ENCODE assay signal across 9 cellular contexts in genomic region chr1:38207906-38208305, GRCh38.
"Had no signal": no experiment of that assay in that cellular context is flagged by ENCODE, and none has a peak within 500 bp of the region (broad histone marks: within the 10 kb centered on the region; RNA-seq: fewer than 3 reads in every experiment).

No MANE protein-coding gene starts in this region.

- H2AFZ ChIP-seq: GM23248 had no signal

- H3K4me3 Mint-ChIP-seq: H9, HFFc6 had no signal

- FAIRE-seq: H54, HTR-8/SVneo had no signal

- H3K4me3 ChIP-seq: GM23248 had no signal

- H3K27ac ChIP-seq: GM23248 had no signal

- DNase-seq: GM23248, GOT3, H9, HCEC 1CT, HFFc6, IMR-90, KG1 had no signal

- H3K9me3 Mint-ChIP-seq: H9, HFFc6 had no signal

- H3K27ac Mint-ChIP-seq: H9, HFFc6 had no signal

- H3K9ac ChIP-seq: GM23248 had no signal
